Comparison of ENCODE assay signal across 19 cellular contexts in the genomic region with DNA sequence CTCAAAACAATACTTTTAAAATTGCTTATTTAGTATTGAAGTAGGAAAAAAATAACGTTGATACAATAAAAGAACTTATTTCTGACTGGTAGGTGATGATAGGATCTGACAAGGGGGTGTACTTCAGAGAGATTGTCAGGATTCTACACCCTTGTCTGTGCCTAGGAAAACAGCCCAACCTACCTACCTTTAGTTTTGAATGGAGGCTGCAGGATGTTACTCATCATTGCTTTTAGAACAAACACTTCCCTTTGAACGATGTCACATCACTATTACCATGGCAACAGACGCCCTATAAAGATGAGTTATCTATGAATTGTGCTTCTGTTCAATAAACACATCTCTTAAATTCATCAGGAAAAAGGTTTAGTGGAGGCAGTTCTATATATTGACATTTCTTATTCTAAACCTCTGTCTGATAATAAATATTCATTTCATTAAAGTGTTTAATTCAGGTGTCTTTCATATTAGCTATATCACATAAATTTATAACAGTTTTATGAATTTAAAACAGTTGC.
"Had no signal": no experiment of that assay in that cellular context is flagged by ENCODE, and none has a peak within 500 bp of the region (broad histone marks: within the 10 kb centered on the region; RNA-seq: fewer than 3 reads in every experiment).

No MANE protein-coding gene starts in this region.

- DNase-seq: activated CD4-positive, CD25-positive, alpha-beta regulatory T cell treated with anti-CD3 and anti-CD28 coated beads, Interleukin-2, amount 50 U/mL, for 72 hours; activated CD8-positive, alpha-beta memory T cell treated with anti-CD3 and anti-CD28 coated beads for 24 hours; activated CD8-positive, alpha-beta memory T cell treated with anti-CD3 and anti-CD28 coated beads, Interleukin-2, amount 50 U/mL, for 48 hours; activated effector memory CD4-positive, alpha-beta T cell treated with anti-CD3 and anti-CD28 coated beads, Interleukin-2, amount 50 U/mL, for 16 hours; activated T-cell treated with anti-CD3 and anti-CD28 coated beads, Interleukin-2, amount 50 U/mL, for 72 hours; erythroblast; lower lobe of right lung; natural killer cell; sigmoid colon; stimulated activated CD4-positive, alpha-beta T cell treated with anti-CD3 and anti-CD28 coated beads, Interleukin-4, amount 100 ng/mL, for 24 hours; stomach; trophoblast cell had no signal

- H3K27ac ChIP-seq: breast epithelium, coronary artery, lower lobe of right lung, parathyroid adenoma, sigmoid colon, stomach, vagina, VCaP had no signal

- H3K27me3 ChIP-seq: breast epithelium, sigmoid colon, stomach, vagina had no signal

- H3K4me1 Mint-ChIP-seq: activated naive CD4-positive, alpha-beta T cell treated with anti-CD3 and anti-CD28 coated beads, Interleukin-2, amount 50 U/mL, for 24 hours; natural killer cell; stimulated activated effector memory CD8-positive, alpha-beta T cell treated with anti-CD3 and anti-CD28 coated beads, Interleukin-12 subunit alpha, Interleukin-12 subunit beta, amount 100 ng/mL, for 72 hours had no signal

- H3K27me3 Mint-ChIP-seq: activated naive CD4-positive, alpha-beta T cell treated with anti-CD3 and anti-CD28 coated beads, Interleukin-2, amount 50 U/mL, for 24 hours had no signal

- H3K4me3 Mint-ChIP-seq: activated naive CD4-positive, alpha-beta T cell treated with anti-CD3 and anti-CD28 coated beads, Interleukin-2, amount 50 U/mL, for 24 hours; activated T-cell treated with anti-CD3 and anti-CD28 coated beads, Interleukin-2, amount 50 U/mL, for 72 hours; natural killer cell; stimulated activated effector memory CD8-positive, alpha-beta T cell treated with anti-CD3 and anti-CD28 coated beads, Interleukin-12 subunit alpha, Interleukin-12 subunit beta, amount 100 ng/mL, for 72 hours had no signal

- H3K9me3 Mint-ChIP-seq: activated naive CD4-positive, alpha-beta T cell treated with anti-CD3 and anti-CD28 coated beads, Interleukin-2, amount 50 U/mL, for 24 hours had no signal

- H3K4me1 ChIP-seq: breast epithelium, lower lobe of right lung, parathyroid adenoma, sigmoid colon, stomach, vagina had no signal

- ATAC-seq: activated T-cell treated with anti-CD3 and anti-CD28 coated beads, Interleukin-2, amount 50 U/mL, for 72 hours; lower lobe of right lung; natural killer cell; stimulated activated effector memory CD8-positive, alpha-beta T cell treated with anti-CD3 and anti-CD28 coated beads, Interleukin-12 subunit alpha, Interleukin-12 subunit beta, amount 100 ng/mL, for 72 hours had no signal

- H3K27ac Mint-ChIP-seq: activated naive CD4-positive, alpha-beta T cell treated with anti-CD3 and anti-CD28 coated beads, Interleukin-2, amount 50 U/mL, for 24 hours; activated T-cell treated with anti-CD3 and anti-CD28 coated beads, Interleukin-2, amount 50 U/mL, for 72 hours; natural killer cell; stimulated activated effector memory CD8-positive, alpha-beta T cell treated with anti-CD3 and anti-CD28 coated beads, Interleukin-12 subunit alpha, Interleukin-12 subunit beta, amount 100 ng/mL, for 72 hours had no signal

- H3K36me3 Mint-ChIP-seq: activated naive CD4-positive, alpha-beta T cell treated with anti-CD3 and anti-CD28 coated beads, Interleukin-2, amount 50 U/mL, for 24 hours; natural killer cell; stimulated activated effector memory CD8-positive, alpha-beta T cell treated with anti-CD3 and anti-CD28 coated beads, Interleukin-12 subunit alpha, Interleukin-12 subunit beta, amount 100 ng/mL, for 72 hours had no signal
